22 cellular contexts compared by ENCODE assay signal in genomic region chr3:32837366-32837765, GRCh38. TPM values are rescaled to one million over a fixed set of nuclear protein-coding genes. Genes with fewer than 3 reads are reported as not detected.
DNase-seq lines count a peak whose midpoint lies in the region; ATAC-seq and TF ChIP-seq lines count a peak whose summit lies in the region.
"Had no signal": no experiment of that assay in that cellular context is flagged by ENCODE, and none has a peak within 500 bp of the region (broad histone marks: within the 10 kb centered on the region; RNA-seq: fewer than 3 reads in every experiment).

No MANE protein-coding gene starts in this region.

- H3K4me3 Mint-ChIP-seq in GM23338 (peak overlapping the region; percentile 66), WTC11 (peak overlapping the region; percentile 56), neural progenitor cell (no peak overlapping the region)
- H3K4me3 Mint-ChIP-seq: CD4-positive, CD25-positive, alpha-beta regulatory T cell had no signal

- H3K4me3 ChIP-seq in GM23338 (peak overlapping the region; percentile 45), iPS-15b (ENCODE audit: low read depth, low read length) (peak overlapping the region; percentile 19), neural progenitor cell (peak overlapping the region; percentile 36)
- H3K4me3 ChIP-seq: SK-N-MC had no signal

- H3K9me2 ChIP-seq in GM23338 (ENCODE audit: insufficient read depth) = no peaks in the 10 kb centered on the region

- H3K9me3 Mint-ChIP-seq in GM23338 = no peaks in the 10 kb centered on the region; the same call in 2 of the 3 replicates
- H3K9me3 Mint-ChIP-seq in WTC11 = no peaks in the 10 kb centered on the region
- no peaks in the 10 kb centered on the region for H3K9me3 Mint-ChIP-seq in neural progenitor cell

- CTCF ChIA-PET in WTC11 (lab: Charles Lee) = no interaction called here

- ATAC-seq in GM23338 = no peak
- no peak for ATAC-seq in WTC11
- ATAC-seq in GM18511 (IDR thresholded peaks at IDR 0.05; ENCODE audit: unreplicated experiment) = no peak
- ATAC-seq in left colon = no peak

- POLR2A ChIA-PET in WTC11 (lab: Charles Lee) = interaction anchor here (1.1 kb wide), 1 partner anchor 17 kb away, joined by 5 read pairs; no protein-coding TSS in a partner anchor

- H3K27me3 Mint-ChIP-seq in GM23338 (ENCODE audit: insufficient read depth, low read depth, poor library complexity) (peaks cover 50% of the 10 kb centered on the region), WTC11 (ENCODE audit: low read depth) (no peaks in the 10 kb centered on the region), neural progenitor cell (ENCODE audit: insufficient read depth, low read depth) (peaks cover 8% of the 10 kb centered on the region)

- peaks cover 40% of the 10 kb centered on the region for H3F3A ChIP-seq in GM23338 (replicated peaks; ENCODE audit: low read depth)
- H3F3A ChIP-seq in neural progenitor cell (ENCODE audit: low read depth) = peaks cover 98% of the 10 kb centered on the region

- H3K27me3 ChIP-seq in GM23338 (ENCODE audit: insufficient read depth) = no peaks in the 10 kb centered on the region
- H3K27me3 ChIP-seq in iPS-15b (ENCODE audit: control insufficient read depth, insufficient read depth, low read length) = no peaks in the 10 kb centered on the region
- H3K27me3 ChIP-seq in neural progenitor cell = no peaks in the 10 kb centered on the region
- H3K27me3 ChIP-seq: BE2C had no signal

- peaks cover 88% of the 10 kb centered on the region for H3K4me1 Mint-ChIP-seq in GM23338
- H3K4me1 Mint-ChIP-seq in WTC11 = peaks cover 93% of the 10 kb centered on the region
- peaks cover 92% of the 10 kb centered on the region for H3K4me1 Mint-ChIP-seq in neural progenitor cell

- H3K9ac ChIP-seq in iPS-15b (ENCODE audit: low read depth, low read length) = peak overlapping the region; percentile 76
- peak overlapping the region; percentile 32 for H3K9ac ChIP-seq in neural progenitor cell

- peaks cover 89% of the 10 kb centered on the region for H3K4me1 ChIP-seq in GM23338 (ENCODE audit: insufficient read depth)
- peaks cover 62% of the 10 kb centered on the region for H3K4me1 ChIP-seq in iPS-15b (ENCODE audit: control insufficient read depth, insufficient read depth, low read length)
- peaks cover 100% of the 10 kb centered on the region for H3K4me1 ChIP-seq in neural progenitor cell
- H3K4me1 ChIP-seq: BE2C had no signal

- H3K27ac ChIP-seq in GM23338 (ENCODE audit: low read depth) (peak overlapping the region; percentile 91), neural progenitor cell (peak overlapping the region; percentile 98)
- H3K27ac ChIP-seq: SK-N-MC had no signal

- intact Hi-C loops in left colon (cut with DNase I, micrococcal nuclease) = no loop called here

- H3K27ac Mint-ChIP-seq in GM23338 (peak overlapping the region; percentile 96), WTC11 (peak overlapping the region; percentile 98), neural progenitor cell (peak overlapping the region; percentile 66)
- H3K27ac Mint-ChIP-seq: CD4-positive, CD25-positive, alpha-beta regulatory T cell had no signal

- H3K4me2 ChIP-seq in GM23338 (peak overlapping the region; percentile 76), neural progenitor cell (peak overlapping the region; percentile 81)

- H3K36me3 Mint-ChIP-seq in GM23338 (ENCODE audit: low read depth) (peaks cover 48% of the 10 kb centered on the region), WTC11 (no peaks in the 10 kb centered on the region; the same call in 1 of the 2 replicates), neural progenitor cell (peaks cover under 1% of the 10 kb centered on the region)
- H3K36me3 Mint-ChIP-seq: CD4-positive, CD25-positive, alpha-beta regulatory T cell had no signal

- H3K36me3 ChIP-seq in GM23338 (ENCODE audit: insufficient read depth) = no peaks in the 10 kb centered on the region
- H3K36me3 ChIP-seq in iPS-15b (ENCODE audit: control insufficient read depth, insufficient read depth, low read length) = no peaks in the 10 kb centered on the region
- H3K36me3 ChIP-seq in neural progenitor cell = no peaks in the 10 kb centered on the region
- H3K36me3 ChIP-seq: BE2C had no signal

- H3K9me3 ChIP-seq in iPS-15b (ENCODE audit: control insufficient read depth, insufficient read depth, low read length) = no peaks in the 10 kb centered on the region
- H3K9me3 ChIP-seq in neural progenitor cell (ENCODE audit: low read depth) = no peaks in the 10 kb centered on the region
- H3K9me3 ChIP-seq: BE2C had no signal

- no peak for TF ChIP-seq CTCF in GM23338 (conservative IDR thresholded peaks at IDR 0.05; ENCODE audit: low read depth in 2 of 2)
- TF ChIP-seq CTCF in WTC11 (IDR thresholded peaks at IDR 0.05) = no peak
- TF ChIP-seq CTCF in neural progenitor cell (IDR thresholded peaks at IDR 0.05) = no peak

- no peak for DNase-seq in GM23338 (ENCODE audit: low spot score)
- no peak for DNase-seq in WTC11 (ENCODE audit: low spot score)
- no peak for DNase-seq in neural progenitor cell (ENCODE audit: low spot score)
- DNase-seq in stimulated activated CD4-positive, alpha-beta T cell treated with anti-CD3 and anti-CD28 coated beads, Interleukin-4, amount 100 ng/mL, for 24 hours = no peak
- no peak for DNase-seq in left colon
- DNase-seq in NCI-H1694 treated with DMSO at 0.1 percent for 48 hours (lab: John Stamatoyannopoulos, UW) = no peak
- DNase-seq: BE2C; CD4-positive, CD25-positive, alpha-beta regulatory T cell; DMS153; GF-D8; Kasumi-1; NCI-H1105; NCI-H2081 treated with DMSO at 0.1 percent for 48 hours; NK-92 treated with Interleukin-12 subunit alpha and Interleukin-12 subunit beta, amount 100 ng/mL, for 24 hours; OCI-M1; SHP77 had no signal

- H4K20me1 ChIP-seq in GM23338 (replicated peaks; ENCODE audit: insufficient read depth) (peaks cover 35% of the 10 kb centered on the region), neural progenitor cell (ENCODE audit: low read depth) (peaks cover 100% of the 10 kb centered on the region)

- H2AFZ ChIP-seq in GM23338 = no peak overlapping the region
- H2AFZ ChIP-seq in neural progenitor cell (replicated peaks) = no peak overlapping the region

- H3K79me2 ChIP-seq in GM23338 (replicated peaks; ENCODE audit: insufficient read depth) (peaks cover 100% of the 10 kb centered on the region), neural progenitor cell (ENCODE audit: low read depth) (peaks cover 100% of the 10 kb centered on the region)

TF ChIP-seq in GM23338, 12 proteins besides CTCF, POLR2A, EP300 and RAD21 (continues in another document):
- TF ChIP-seq, protein P1, sequence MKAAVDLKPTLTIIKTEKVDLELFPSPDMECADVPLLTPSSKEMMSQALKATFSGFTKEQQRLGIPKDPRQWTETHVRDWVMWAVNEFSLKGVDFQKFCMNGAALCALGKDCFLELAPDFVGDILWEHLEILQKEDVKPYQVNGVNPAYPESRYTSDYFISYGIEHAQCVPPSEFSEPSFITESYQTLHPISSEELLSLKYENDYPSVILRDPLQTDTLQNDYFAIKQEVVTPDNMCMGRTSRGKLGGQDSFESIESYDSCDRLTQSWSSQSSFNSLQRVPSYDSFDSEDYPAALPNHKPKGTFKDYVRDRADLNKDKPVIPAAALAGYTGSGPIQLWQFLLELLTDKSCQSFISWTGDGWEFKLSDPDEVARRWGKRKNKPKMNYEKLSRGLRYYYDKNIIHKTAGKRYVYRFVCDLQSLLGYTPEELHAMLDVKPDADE (IDR thresholded peaks at IDR 0.05) = no peak
- TF ChIP-seq ZNF114 (CRISPR knock-in tag; IDR thresholded peaks at IDR 0.05) (no peak), ZNF331 (CRISPR knock-in tag; IDR thresholded peaks at IDR 0.05; ENCODE audit: low read depth) (no peak)

TF ChIP-seq in WTC11, 78 proteins besides CTCF, POLR2A, EP300 and RAD21 (continues in another document):
- no peak for TF ChIP-seq ELF4 (CRISPR knock-in tag; IDR thresholded peaks at IDR 0.05; ENCODE audit: low read depth)
- TF ChIP-seq, protein P2, sequence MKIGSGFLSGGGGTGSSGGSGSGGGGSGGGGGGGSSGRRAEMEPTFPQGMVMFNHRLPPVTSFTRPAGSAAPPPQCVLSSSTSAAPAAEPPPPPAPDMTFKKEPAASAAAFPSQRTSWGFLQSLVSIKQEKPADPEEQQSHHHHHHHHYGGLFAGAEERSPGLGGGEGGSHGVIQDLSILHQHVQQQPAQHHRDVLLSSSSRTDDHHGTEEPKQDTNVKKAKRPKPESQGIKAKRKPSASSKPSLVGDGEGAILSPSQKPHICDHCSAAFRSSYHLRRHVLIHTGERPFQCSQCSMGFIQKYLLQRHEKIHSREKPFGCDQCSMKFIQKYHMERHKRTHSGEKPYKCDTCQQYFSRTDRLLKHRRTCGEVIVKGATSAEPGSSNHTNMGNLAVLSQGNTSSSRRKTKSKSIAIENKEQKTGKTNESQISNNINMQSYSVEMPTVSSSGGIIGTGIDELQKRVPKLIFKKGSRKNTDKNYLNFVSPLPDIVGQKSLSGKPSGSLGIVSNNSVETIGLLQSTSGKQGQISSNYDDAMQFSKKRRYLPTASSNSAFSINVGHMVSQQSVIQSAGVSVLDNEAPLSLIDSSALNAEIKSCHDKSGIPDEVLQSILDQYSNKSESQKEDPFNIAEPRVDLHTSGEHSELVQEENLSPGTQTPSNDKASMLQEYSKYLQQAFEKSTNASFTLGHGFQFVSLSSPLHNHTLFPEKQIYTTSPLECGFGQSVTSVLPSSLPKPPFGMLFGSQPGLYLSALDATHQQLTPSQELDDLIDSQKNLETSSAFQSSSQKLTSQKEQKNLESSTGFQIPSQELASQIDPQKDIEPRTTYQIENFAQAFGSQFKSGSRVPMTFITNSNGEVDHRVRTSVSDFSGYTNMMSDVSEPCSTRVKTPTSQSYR (CRISPR knock-in tag; IDR thresholded peaks at IDR 0.05) = no peak
- no peak for TF ChIP-seq CREB1 (CRISPR knock-in tag; IDR thresholded peaks at IDR 0.05)
- TF ChIP-seq HMGXB4 (CRISPR knock-in tag; IDR thresholded peaks at IDR 0.05) = no peak

RNA-seq across cellular contexts. Expression of gene TRIM71, which starts 19.6 kb away (rescaled TPM):
- 318 and 346 TPM in 2 replicates for total RNA-seq in GM23338 (2014; rRNA removed; shearing (Covaris generic))
- 71.2 and 71.5 TPM in 2 replicates for polyA plus RNA-seq in GM23338 (2016; fragmentation: Nextera tagmentation; extraction: Ambion mirVana)
- 237 to 274 TPM (median 238 TPM) in 3 replicates for total RNA-seq in WTC11 (2021)
- total RNA-seq in neural progenitor cell (ENCODE audit: low replicate concordance) = 106 and 107 TPM in 2 replicates
- not detected for total RNA-seq in left colon
- total RNA-seq: Daoy, NCI-H460, RPMI7951 had no signal

Comparison
In these comparisons a context has a peak if more than half of its experiments do, and no peak if none do; other contexts are left out.
1. RNA of gene TRIM71, which starts 19.6 kb away (total RNA-seq): 318 to 346 TPM in GM23338, 237 to 274 TPM in WTC11 and 106 to 107 TPM in neural progenitor cell; not detected in left colon; every median in the first group is over 100 times any median in the second.
2. Peak in every context shown above with its lines, with median percentiles within 50 percentile points of each other: H3K4me3 ChIP-seq and H3K27ac Mint-ChIP-seq.